33 cellular contexts compared by ENCODE assay signal in the genomic region with DNA sequence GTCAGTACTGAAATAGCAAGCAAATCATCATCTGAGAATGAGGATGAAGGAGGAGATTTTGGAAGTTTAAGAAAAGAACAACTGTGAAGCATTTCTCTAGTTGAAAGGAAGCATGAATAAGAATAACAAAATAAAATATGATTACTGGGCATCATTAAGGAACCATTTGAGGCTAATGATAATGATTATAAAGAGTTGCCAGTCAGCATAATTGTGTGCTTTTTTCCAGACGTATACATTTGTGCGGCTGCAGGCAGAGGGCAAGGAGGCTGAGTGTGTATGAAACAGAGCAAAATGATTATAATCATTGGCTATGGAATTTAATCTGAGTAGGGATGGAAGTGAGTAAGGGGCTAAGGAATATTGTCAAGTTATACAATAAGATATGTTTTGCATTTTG.
"Had no signal": no experiment of that assay in that cellular context is flagged by ENCODE, and none has a peak within 500 bp of the region (broad histone marks: within the 10 kb centered on the region; RNA-seq: fewer than 3 reads in every experiment).

No MANE protein-coding gene starts in this region.

- H3K4me1 ChIP-seq: adrenal gland, ascending aorta, body of pancreas, breast epithelium had no signal

- FAIRE-seq: astrocyte, bronchial epithelial cell had no signal

- H3K4me3 ChIP-seq: adrenal gland, ascending aorta, body of pancreas, breast epithelium, cardiac muscle cell had no signal

- DNase-seq: activated effector memory CD4-positive, alpha-beta T cell treated with anti-CD3 and anti-CD28 coated beads, Interleukin-2, amount 50 U/mL, for 16 hours; activated effector memory CD4-positive, alpha-beta T cell treated with Interleukin-2 at 50 U/mL for 16 hours; activated gamma-delta T cell; activated gamma-delta T cell treated with Interleukin-2 at 50 U/mL for 16 hours; activated naive CD4-positive, alpha-beta T cell; activated naive CD4-positive, alpha-beta T cell treated with anti-CD3 and anti-CD28 coated beads for 36 hours; activated naive CD4-positive, alpha-beta T cell treated with anti-CD3 and anti-CD28 coated beads, Interleukin-2, amount 10 ng/mL, durations not matched to agents 7 days and 5 days; activated naive CD4-positive, alpha-beta T cell treated with anti-CD3 and anti-CD28 coated beads, Interleukin-2, amount 50 U/mL, for 16 hours; activated naive CD4-positive, alpha-beta T cell treated with Interleukin-2 at 50 U/mL for 16 hours; activated naive CD8-positive, alpha-beta T cell treated with anti-CD3 and anti-CD28 coated beads for 36 hours; activated naive CD8-positive, alpha-beta T cell treated with anti-CD3 and anti-CD28 coated beads, Interleukin-2, amount 10 ng/mL, durations not matched to agents 7 days and 5 days; activated naive CD8-positive, alpha-beta T cell treated with anti-CD3 and anti-CD28 coated beads, Interleukin-2, amount 50 U/mL, for 24 hours; activated T-cell treated with anti-CD3 and anti-CD28 coated beads, Interleukin-2, amount 50 U/mL, for 24 hours; activated T-cell treated with anti-CD3 and anti-CD28 coated beads, Interleukin-2, amount 50 U/mL, for 4 hours; activated T-cell treated with anti-CD3 and anti-CD28 coated beads, Interleukin-2, amount 50 U/mL, for 48 hours; activated T-cell treated with anti-CD3 and anti-CD28 coated beads, Interleukin-2, amount 50 U/mL, for 72 hours; adrenal gland; amniotic stem cell; amygdala; anterior cingulate cortex; aorta; body of pancreas; brain microvascular endothelial cell; caudate nucleus; central memory CD4-positive, alpha-beta T cell; cerebellar nuclear complex had no signal

- H3K27ac ChIP-seq: adrenal gland, ascending aorta, body of pancreas, brain microvascular endothelial cell, breast epithelium, cardiac muscle cell had no signal

- ATAC-seq: activated naive CD4-positive, alpha-beta T cell treated with anti-CD3 and anti-CD28 coated beads, Interleukin-2, amount 50 U/mL, for 72 hours; activated naive CD8-positive, alpha-beta T cell treated with anti-CD3 and anti-CD28 coated beads, Interleukin-2, amount 50 U/mL, for 24 hours; activated T-cell treated with anti-CD3 and anti-CD28 coated beads, Interleukin-2, amount 50 U/mL, for 4 hours; activated T-cell treated with anti-CD3 and anti-CD28 coated beads, Interleukin-2, amount 50 U/mL, for 72 hours; activated T-helper 17 cell treated with anti-CD3 and anti-CD28 coated beads, Interleukin-2, amount 50 U/mL, for 72 hours; body of pancreas had no signal

- H3K27me3 ChIP-seq: adrenal gland, ascending aorta, body of pancreas, brain microvascular endothelial cell, breast epithelium had no signal

- H3K36me3 ChIP-seq: adrenal gland, ascending aorta, brain microvascular endothelial cell, breast epithelium, cardiac muscle cell had no signal

- H3K9me3 ChIP-seq: adrenal gland, ascending aorta, body of pancreas, breast epithelium had no signal
